ENCODE assay signal across 2 cellular contexts in the genomic region with DNA sequence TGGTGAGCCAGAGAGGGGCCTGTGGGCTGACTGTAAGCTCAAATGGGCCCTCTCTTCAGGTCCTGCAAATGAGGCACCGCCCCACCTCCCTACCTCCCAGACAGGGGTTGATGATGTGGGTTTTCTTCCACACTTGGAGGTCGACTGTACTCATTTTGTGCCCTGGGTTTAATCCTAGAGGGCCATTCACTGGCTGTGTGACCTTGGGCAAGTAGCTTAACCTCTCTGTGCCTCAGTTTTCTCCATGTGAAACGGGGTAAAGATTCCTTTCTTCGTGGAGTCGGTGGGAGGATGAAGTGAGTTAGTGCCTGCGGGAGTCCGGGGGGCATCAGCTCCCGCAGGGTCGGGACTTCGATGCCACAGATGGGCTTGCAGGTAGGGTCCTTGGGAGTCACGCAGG.
TF ChIP-seq lines count a peak whose summit lies in the region.

No MANE protein-coding gene starts in this region.

TF ChIP-seq in HCT116, 20 proteins besides CTCF, POLR2A, EP300 and RAD21:
- TF ChIP-seq JUND (IDR thresholded peaks at IDR 0.05) = no peak
- TF ChIP-seq TCF7L2 (IDR thresholded peaks at IDR 0.05; ENCODE audit: borderline replicate concordance, extremely low read depth, insufficient read depth, insufficient read length) = no peak
- TF ChIP-seq, protein P1, sequence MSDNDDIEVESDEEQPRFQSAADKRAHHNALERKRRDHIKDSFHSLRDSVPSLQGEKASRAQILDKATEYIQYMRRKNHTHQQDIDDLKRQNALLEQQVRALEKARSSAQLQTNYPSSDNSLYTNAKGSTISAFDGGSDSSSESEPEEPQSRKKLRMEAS (IDR thresholded peaks at IDR 0.05) = no peak
- TF ChIP-seq, protein P2, sequence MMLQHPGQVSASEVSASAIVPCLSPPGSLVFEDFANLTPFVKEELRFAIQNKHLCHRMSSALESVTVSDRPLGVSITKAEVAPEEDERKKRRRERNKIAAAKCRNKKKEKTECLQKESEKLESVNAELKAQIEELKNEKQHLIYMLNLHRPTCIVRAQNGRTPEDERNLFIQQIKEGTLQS (IDR thresholded peaks at IDR 0.05) = no peak
- TF ChIP-seq POLR2AphosphoS5 (IDR thresholded peaks at IDR 0.05; ENCODE audit: low read depth, low read length) = no peak
- TF ChIP-seq YY1 (IDR thresholded peaks at IDR 0.05; ENCODE audit: extremely low read depth, insufficient replicate concordance, low read depth, low read length) = no peak
- TF ChIP-seq FOSL1 (IDR thresholded peaks at IDR 0.05; ENCODE audit: low read depth) = no peak

TF ChIP-seq in H1, 55 proteins besides CTCF, POLR2A, EP300 and RAD21:
- TF ChIP-seq ASH2L (IDR thresholded peaks at IDR 0.05; ENCODE audit: low read length) = no peak
- TF ChIP-seq BACH1 (IDR thresholded peaks at IDR 0.05; ENCODE audit: low read length) = no peak
- TF ChIP-seq HDAC2 (IDR thresholded peaks at IDR 0.05; ENCODE audit: borderline replicate concordance in 1 of 2, low read depth in 2 of 2, low read length in 2 of 2) = peak in 1 of 2 experiments; percentile 67; a peak in 1 of 4 replicates
- TF ChIP-seq KDM1A (IDR thresholded peaks at IDR 0.05; ENCODE audit: borderline replicate concordance, low read length) = peak; percentile 88
- TF ChIP-seq POU5F1 (IDR thresholded peaks at IDR 0.05; ENCODE audit: low read depth, low read length) = no peak
TF ChIP-seq in H1: peak in this region for 2.
